8 cellular contexts compared by ENCODE assay signal in genomic region chr9:137236238-137236935, GRCh38. TPM values are rescaled to one million over a fixed set of nuclear protein-coding genes. Genes with fewer than 3 reads are reported as not detected.
A peak's percentile ranks its signal among the peaks of the same experiment; 100 is the strongest.
DNase-seq lines count a peak whose midpoint lies in the region; ATAC-seq and TF ChIP-seq lines count a peak whose summit lies in the region.

No MANE protein-coding gene starts in this region.

- no peak overlapping the region for H3K4me3 ChIP-seq in CD8-positive, alpha-beta T cell (ENCODE audit: low read depth, low read length)
- peak overlapping the region in 1 of 2 donors; percentile 16 for H3K4me3 ChIP-seq in left lung

- peaks cover 2% of the 10 kb centered on the region for H3K27me3 Mint-ChIP-seq in CD8-positive, alpha-beta T cell (ENCODE audit: low read depth)
- peaks cover 3% of the 10 kb centered on the region for H3K27me3 Mint-ChIP-seq in HFFc6 (ENCODE audit: insufficient read depth)

- no peaks in the 10 kb centered on the region for H3K27me3 ChIP-seq in CD8-positive, alpha-beta T cell (ENCODE audit: insufficient read depth, low read length)
- peaks cover 0 to 48% of the 10 kb centered on the region in 2 donors for H3K27me3 ChIP-seq in left lung

- H3K27ac ChIP-seq in CD8-positive, alpha-beta T cell (ENCODE audit: low read depth, low read length) = no peak overlapping the region
- peak overlapping the region in 1 of 2 donors; percentile 53 for H3K27ac ChIP-seq in left lung

- H3K4me1 Mint-ChIP-seq in CD8-positive, alpha-beta T cell (ENCODE audit: low read depth) = peaks cover 11% of the 10 kb centered on the region
- peaks cover 7% of the 10 kb centered on the region for H3K4me1 Mint-ChIP-seq in HFFc6 (ENCODE audit: low read depth)

- no peak overlapping the region for H3K4me3 Mint-ChIP-seq in CD8-positive, alpha-beta T cell
- H3K4me3 Mint-ChIP-seq in HFFc6 = no peak overlapping the region

- POLR2A ChIA-PET in CD8-positive, alpha-beta T cell (lab: Charles Lee) = interaction anchor here (1.0 to 1.6 kb wide), 6 partner anchors 12 to 165 kb away, joined by 3 to 7 read pairs (median 5); partner anchors contain the start of gene CYSRT1

- H3K4me1 ChIP-seq in CD8-positive, alpha-beta T cell (ENCODE audit: insufficient read depth, low read length) = peaks cover 28% of the 10 kb centered on the region
- peaks cover 7 to 49% of the 10 kb centered on the region in 2 donors for H3K4me1 ChIP-seq in left lung

- H3K36me3 Mint-ChIP-seq in CD8-positive, alpha-beta T cell = peaks cover 3% of the 10 kb centered on the region
- no peaks in the 10 kb centered on the region; the same call in 1 of the 2 replicates for H3K36me3 Mint-ChIP-seq in HFFc6 (ENCODE audit: low read depth)

- H3K9me3 Mint-ChIP-seq in CD8-positive, alpha-beta T cell = no peaks in the 10 kb centered on the region
- peaks cover 5% of the 10 kb centered on the region for H3K9me3 Mint-ChIP-seq in HFFc6

- no peaks in the 10 kb centered on the region for H3K9me3 ChIP-seq in CD8-positive, alpha-beta T cell (ENCODE audit: low read length)
- H3K9me3 ChIP-seq in left lung = no peaks in the 10 kb centered on the region

- H3K36me3 ChIP-seq in CD8-positive, alpha-beta T cell (ENCODE audit: insufficient read depth, low read length) = no peaks in the 10 kb centered on the region
- H3K36me3 ChIP-seq in left lung = no peaks in the 10 kb centered on the region

- peak; percentile 78 to 95 (median 90) for DNase-seq in CD8-positive, alpha-beta T cell
- DNase-seq in HFFc6 = peak; percentile 61
- DNase-seq in NCI-H510A (lab: John Stamatoyannopoulos, UW) = peak; percentile 77
- peak; percentile 90 to 94 for DNase-seq in activated CD4-positive, alpha-beta T cell treated with anti-CD3 and anti-CD28 coated beads for 24 hours (ENCODE audit: low read depth in 2 of 2)
- DNase-seq in cerebellum (ENCODE audit: low spot score) = peak; percentile 84
- DNase-seq in left lung = peak; percentile 85 to 95
- peak; percentile 91 to 94 for DNase-seq in stimulated activated CD4-positive, alpha-beta T cell treated with anti-CD3 and anti-CD28 coated beads, Interleukin-2, amount 100 ng/mL, for 48 hours

- ATAC-seq in CD8-positive, alpha-beta T cell = peak; percentile 50
- ATAC-seq in left lung (peak; percentile 58), HG03108 (IDR thresholded peaks at IDR 0.05; ENCODE audit: unreplicated experiment) (no peak)

- intact Hi-C loops in CD8-positive, alpha-beta T cell (cut with DNase I, micrococcal nuclease) = loop anchor here in 1 of 2 experiments (1.0 to 10.0 kb wide), 5 partner anchors 13 to 512 kb away; partner anchors contain the start of gene TPRN
- intact Hi-C loops in left lung (cut with DNase I) = no loop called here

- CTCF ChIA-PET in CD8-positive, alpha-beta T cell (lab: Charles Lee) = interaction anchor here (0.6 to 3.2 kb wide), 41 partner anchors 9 to 460 kb away, joined by 3 to 23 read pairs (median 4); partner anchors contain the start of genes ANAPC2, NDOR1, NELFB and RNF208

- H3K27ac Mint-ChIP-seq in CD8-positive, alpha-beta T cell = no peak overlapping the region
- H3K27ac Mint-ChIP-seq in HFFc6 = no peak overlapping the region

- peak; percentile 100 for TF ChIP-seq CTCF in CD8-positive, alpha-beta T cell (IDR thresholded peaks at IDR 0.05)
- peak; percentile 100 for TF ChIP-seq CTCF in HFFc6 (IDR thresholded peaks at IDR 0.05)
- peak; percentile 95 to 100 for TF ChIP-seq CTCF in left lung (IDR thresholded peaks at IDR 0.05)

RNA-seq across cellular contexts. Expression of gene TUBB4B, which starts 4.7 kb away (rescaled TPM):
- total RNA-seq in CD8-positive, alpha-beta T cell = 100 to 1,000 TPM; 114 to 120 TPM
- total RNA-seq in HFFc6 (2021; fragmentation: NEBNext Ultra II Directional; extraction: Animal tissue kit (Norgen Biotek cat#: 25700)) = 100 to 1,000 TPM; 415 to 760 (median 681) TPM
- total RNA-seq in cerebellum (62.8 TPM), left lung (100 to 1,000 TPM; 245 to 337 TPM)

RNA-seq across cellular contexts. Expression of gene SLC34A3, which starts 5.7 kb away (rescaled TPM):
- total RNA-seq in CD8-positive, alpha-beta T cell = not detected
- not detected for total RNA-seq in HFFc6 (2021; fragmentation: NEBNext Ultra II Directional; extraction: Animal tissue kit (Norgen Biotek cat#: 25700))
- not detected for total RNA-seq in cerebellum
- total RNA-seq in left lung = under 1 TPM in 1 of 2 donors, not detected in 1; 0.12 TPM

RNA-seq across cellular contexts. Expression of gene RNF224, which starts 9.1 kb away (rescaled TPM):
- total RNA-seq in CD8-positive, alpha-beta T cell = not detected
- not detected for total RNA-seq in HFFc6 (2021; fragmentation: NEBNext Ultra II Directional; extraction: Animal tissue kit (Norgen Biotek cat#: 25700))
- not detected for total RNA-seq in cerebellum
- under 1 TPM; 0.15 to 0.18 TPM for total RNA-seq in left lung

RNA-seq across cellular contexts. Expression of gene CYSRT1, which starts 11.4 kb away (rescaled TPM):
- under 1 TPM in 1 of 2 experiments, not detected in 1; 0.44 TPM for total RNA-seq in CD8-positive, alpha-beta T cell
- total RNA-seq in HFFc6 (2021; fragmentation: NEBNext Ultra II Directional; extraction: Animal tissue kit (Norgen Biotek cat#: 25700)) = under 1 TPM; 0.41 to 0.97 (median 0.68) TPM
- total RNA-seq in cerebellum (0.45 TPM), left lung (under 1 TPM; 0.44 to 0.50 TPM)

RNA-seq across cellular contexts. Expression of gene RNF208, which starts 14.3 kb away (rescaled TPM):
- total RNA-seq in CD8-positive, alpha-beta T cell = under 1 TPM; 0.31 to 0.49 TPM
- total RNA-seq in HFFc6 (2021; fragmentation: NEBNext Ultra II Directional; extraction: Animal tissue kit (Norgen Biotek cat#: 25700)) = 1 to 10 TPM; 2.5 to 3.8 (median 3.4) TPM
- total RNA-seq in cerebellum (0.73 TPM), left lung (1 to 10 TPM; 4.9 to 7.5 TPM)
